ENCODE assay signal across 9 cellular contexts in the genomic region with DNA sequence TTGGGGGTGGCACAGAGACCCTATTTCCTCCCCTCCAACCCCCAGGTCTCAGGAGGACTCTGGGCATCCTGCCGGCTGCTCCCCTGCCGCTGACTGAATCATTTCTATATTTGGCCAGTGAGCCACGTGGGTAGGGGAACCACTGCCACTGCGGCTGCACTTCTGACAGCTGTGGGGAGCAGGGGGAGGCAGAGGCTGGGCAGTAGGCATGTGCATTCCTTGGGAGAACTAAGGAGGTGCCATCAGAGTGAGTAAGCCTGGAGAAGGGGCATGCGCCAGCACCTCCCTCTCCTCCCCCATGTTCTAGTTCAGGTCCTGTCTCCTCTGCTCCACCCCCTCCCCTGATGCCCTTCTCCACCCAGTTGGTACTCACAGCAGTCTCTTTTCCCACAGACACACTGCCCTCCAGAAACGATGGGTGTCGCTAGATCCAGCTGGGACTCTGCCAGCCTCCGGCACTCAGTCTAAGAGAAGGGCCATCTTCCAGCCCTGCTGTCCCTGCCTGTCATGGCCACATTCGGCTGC. TPM values are rescaled to one million over a fixed set of nuclear protein-coding genes. Genes with fewer than 3 reads are reported as not detected.
DNase-seq lines count a peak whose midpoint lies in the region; ATAC-seq and TF ChIP-seq lines count a peak whose summit lies in the region.
"Had no signal": no experiment of that assay in that cellular context is flagged by ENCODE, and none has a peak within 500 bp of the region (broad histone marks: within the 10 kb centered on the region; RNA-seq: fewer than 3 reads in every experiment).

No MANE protein-coding gene starts in this region.

- DNase-seq in ecto neural progenitor cell (ENCODE audit: low spot score) (peak; percentile 44), psoas muscle (peak; percentile 85 to 96), endothelial cell (ENCODE audit: low spot score) (no peak)
- no peak for DNase-seq in stimulated activated CD8-positive, alpha-beta memory T cell treated with anti-CD3 and anti-CD28 coated beads, Interleukin-4, amount 100 ng/mL, for 48 hours
- no peak for DNase-seq in activated naive CD4-positive, alpha-beta T cell treated with anti-CD3 and anti-CD28 coated beads, Interleukin-2, amount 50 U/mL, for 16 hours
- no peak for DNase-seq in CD8-positive, alpha-beta memory T cell

- H3K27me3 ChIP-seq in Loucy (ENCODE audit: insufficient read depth, low read length, poor library complexity, severe bottlenecking) (no peaks in the 10 kb centered on the region), psoas muscle (ENCODE audit: insufficient read depth in 3 of 3, low read length in 2 of 3) (no peaks in the 10 kb centered on the region)
- no peaks in the 10 kb centered on the region for H3K27me3 ChIP-seq in CD8-positive, alpha-beta memory T cell (ENCODE audit: insufficient read depth, low read length, poor library complexity, severe bottlenecking)

- intact Hi-C loops in psoas muscle (cut with DNase I) = loop anchor here in 1 of 2 donors (2.0 to 5.0 kb wide), 3 partner anchors 89 to 231 kb away; partner anchors contain the start of gene ADORA1

- peaks cover 10% of the 10 kb centered on the region for H3K27me3 Mint-ChIP-seq in endothelial cell (ENCODE audit: unreplicated experiment)
- H3K27me3 Mint-ChIP-seq in CD8-positive, alpha-beta memory T cell = peaks cover 2 to 12% of the 10 kb centered on the region in 2 donors

- no peak overlapping the region for H3K9ac ChIP-seq in Loucy (ENCODE audit: low read depth, low read length, poor library complexity, severe bottlenecking)

- no peak overlapping the region for H3K4me3 Mint-ChIP-seq in endothelial cell (ENCODE audit: unreplicated experiment)
- no peak overlapping the region for H3K4me3 Mint-ChIP-seq in CD8-positive, alpha-beta memory T cell

- POLR2A ChIA-PET in CD8-positive, alpha-beta memory T cell (lab: Charles Lee) = no interaction called here

- H2AFZ ChIP-seq in Loucy (ENCODE audit: low read length) = no peak overlapping the region

- CTCF ChIA-PET in CD8-positive, alpha-beta memory T cell (lab: Charles Lee) = interaction anchor here (0.7 to 4.6 kb wide), 5 partner anchors 11 to 179 kb away, joined by 3 to 57 read pairs (median 7); no protein-coding TSS in a partner anchor

- no peaks in the 10 kb centered on the region for H3K9me3 Mint-ChIP-seq in endothelial cell (ENCODE audit: unreplicated experiment)
- H3K9me3 Mint-ChIP-seq in CD8-positive, alpha-beta memory T cell = no peaks in the 10 kb centered on the region

- H3K4me2 ChIP-seq in Loucy (ENCODE audit: low read depth, low read length, poor library complexity, severe bottlenecking) = peak overlapping the region; percentile 28

- H3K4me1 ChIP-seq in Loucy (ENCODE audit: insufficient read depth, low read length, poor library complexity, severe bottlenecking) (peaks cover 7% of the 10 kb centered on the region), psoas muscle (peaks cover 81% of the 10 kb centered on the region)
- H3K4me1 ChIP-seq in CD8-positive, alpha-beta memory T cell (ENCODE audit: insufficient read depth, low read length) = no peaks in the 10 kb centered on the region

- H3K27ac Mint-ChIP-seq in endothelial cell (ENCODE audit: unreplicated experiment) = no peak overlapping the region
- H3K27ac Mint-ChIP-seq in CD8-positive, alpha-beta memory T cell = no peak overlapping the region

- 13 to 23% (median 18%) methylated on average over 9 of the region's 9 CpGs for WGBS in psoas muscle, 3 donors

- no peak for TF ChIP-seq CTCF in Loucy (conservative IDR thresholded peaks at IDR 0.05; ENCODE audit: low read length)
- peak; percentile 32 for TF ChIP-seq CTCF in psoas muscle (IDR thresholded peaks at IDR 0.05)
- no peak for TF ChIP-seq CTCF in endothelial cell (IDR thresholded peaks at IDR 0.05; ENCODE audit: unreplicated experiment)

- peaks cover 8% of the 10 kb centered on the region for H3K36me3 Mint-ChIP-seq in endothelial cell (ENCODE audit: low read depth, unreplicated experiment)
- H3K36me3 Mint-ChIP-seq in CD8-positive, alpha-beta memory T cell = no peaks in the 10 kb centered on the region

- H4K20me1 ChIP-seq in Loucy (ENCODE audit: insufficient read depth, low read length, poor library complexity, severe bottlenecking) = no peaks in the 10 kb centered on the region

- no peaks in the 10 kb centered on the region for H3K79me2 ChIP-seq in Loucy (ENCODE audit: insufficient read depth, low read length)

- no peaks in the 10 kb centered on the region for H3K9me2 ChIP-seq in Loucy (replicated peaks; ENCODE audit: low read depth, low read length)

- peak; percentile 60 for ATAC-seq in GM18909 (IDR thresholded peaks at IDR 0.05; ENCODE audit: poor library complexity, unreplicated experiment)
- ATAC-seq in psoas muscle = peak; percentile 84 to 87 (median 85)

- H3K36me3 ChIP-seq in Loucy (ENCODE audit: insufficient read depth, low read length) (no peaks in the 10 kb centered on the region), psoas muscle (ENCODE audit: insufficient read depth in 1 of 2, low read depth in 1 of 2) (peaks cover 0 to 10% of the 10 kb centered on the region in 2 donors)
- H3K36me3 ChIP-seq in CD8-positive, alpha-beta memory T cell (ENCODE audit: insufficient read depth, low read length) = no peaks in the 10 kb centered on the region

- H3K4me1 Mint-ChIP-seq in endothelial cell (ENCODE audit: unreplicated experiment) = peaks cover 8% of the 10 kb centered on the region
- H3K4me1 Mint-ChIP-seq in CD8-positive, alpha-beta memory T cell = peaks cover 1 to 5% (median 5%) of the 10 kb centered on the region in 3 donors

- H3F3A ChIP-seq in Loucy (ENCODE audit: low read depth) = no peaks in the 10 kb centered on the region

- H3K9me3 ChIP-seq in Loucy (ENCODE audit: insufficient read depth, low read depth, low read length) (no peaks in the 10 kb centered on the region), psoas muscle (no peaks in the 10 kb centered on the region)
- H3K9me3 ChIP-seq in CD8-positive, alpha-beta memory T cell (ENCODE audit: low read length) = no peaks in the 10 kb centered on the region

- H3K27ac ChIP-seq in psoas muscle = peak overlapping the region; percentile 97
- H3K27ac ChIP-seq in CD8-positive, alpha-beta memory T cell (ENCODE audit: low read depth, low read length) = no peak overlapping the region

- no peak overlapping the region for H3K4me3 ChIP-seq in Loucy (ENCODE audit: low read length, poor library complexity, severe bottlenecking)
- peak overlapping the region; percentile 54 for H3K4me3 ChIP-seq in psoas muscle
- no peak overlapping the region for H3K4me3 ChIP-seq in CD8-positive, alpha-beta memory T cell (ENCODE audit: low read length)

RNA-seq across cellular contexts. Expression of gene PPFIA4, which starts 12.0 kb away (rescaled TPM):
- total RNA-seq in psoas muscle = 10 to 100 TPM; 29.1 to 99.8 (median 51.5) TPM
- polyA plus RNA-seq in psoas muscle = 10 to 100 TPM in 2 of 3 donors, 1 to 10 TPM in 1; 8.3 to 28.3 (median 14.1) TPM
- 4.0 TPM for total RNA-seq in endothelial cell (ENCODE audit: unreplicated experiment)
- total RNA-seq in CD8-positive, alpha-beta memory T cell = 1 to 10 TPM; 1.2 to 1.5 TPM
- polyA plus RNA-seq in CD8-positive, alpha-beta memory T cell = not detected

RNA-seq across cellular contexts. Expression of gene TMEM183A, which starts 31.1 kb away (rescaled TPM):
- total RNA-seq in psoas muscle = 10 to 100 TPM; 17.1 to 25.6 (median 19.2) TPM
- 10 to 100 TPM; 19.0 to 33.9 (median 29.9) TPM for polyA plus RNA-seq in psoas muscle
- 65.5 TPM for total RNA-seq in endothelial cell (ENCODE audit: unreplicated experiment)
- 10 to 100 TPM; 76.9 to 77.2 TPM for total RNA-seq in CD8-positive, alpha-beta memory T cell
- 55.4 TPM for polyA plus RNA-seq in CD8-positive, alpha-beta memory T cell

RNA-seq across cellular contexts. Expression of gene MYOG, which starts 47.5 kb away (rescaled TPM):
- 100 to 1,000 TPM in 3 of 4 donors, 10 to 100 TPM in 1; 42.9 to 451 (median 253) TPM for total RNA-seq in psoas muscle
- 100 to 1,000 TPM in 1 of 3 donors, 10 to 100 TPM in 1, 1 to 10 TPM in 1; 9.7 to 160 (median 59.7) TPM for polyA plus RNA-seq in psoas muscle
- 15.7 TPM for total RNA-seq in endothelial cell (ENCODE audit: unreplicated experiment)
- not detected for total RNA-seq in CD8-positive, alpha-beta memory T cell
- polyA plus RNA-seq in CD8-positive, alpha-beta memory T cell = not detected
- total RNA-seq: glomerular endothelial cell had no signal

Comparison
In these comparisons a context has a peak if more than half of its experiments do, and no peak if none do; other contexts are left out.
1. DNase-seq: peak in ecto neural progenitor cell (single experiment) and psoas muscle (2 of 2); none in stimulated activated CD8-positive, alpha-beta memory T cell treated with anti-CD3 and anti-CD28 coated beads, Interleukin-4, amount 100 ng/mL, for 48 hours (single experiment), activated naive CD4-positive, alpha-beta T cell treated with anti-CD3 and anti-CD28 coated beads, Interleukin-2, amount 50 U/mL, for 16 hours (single experiment), endothelial cell (single experiment) and CD8-positive, alpha-beta memory T cell (0 of 5).
2. RNA of gene MYOG, which starts 47.5 kb away (total RNA-seq): 42.9 to 451 TPM in psoas muscle and 15.7 TPM in endothelial cell (single experiment); not detected in CD8-positive, alpha-beta memory T cell; every median in the first group is over 10 times any median in the second.